11 cellular contexts compared by ENCODE assay signal in the genomic region with DNA sequence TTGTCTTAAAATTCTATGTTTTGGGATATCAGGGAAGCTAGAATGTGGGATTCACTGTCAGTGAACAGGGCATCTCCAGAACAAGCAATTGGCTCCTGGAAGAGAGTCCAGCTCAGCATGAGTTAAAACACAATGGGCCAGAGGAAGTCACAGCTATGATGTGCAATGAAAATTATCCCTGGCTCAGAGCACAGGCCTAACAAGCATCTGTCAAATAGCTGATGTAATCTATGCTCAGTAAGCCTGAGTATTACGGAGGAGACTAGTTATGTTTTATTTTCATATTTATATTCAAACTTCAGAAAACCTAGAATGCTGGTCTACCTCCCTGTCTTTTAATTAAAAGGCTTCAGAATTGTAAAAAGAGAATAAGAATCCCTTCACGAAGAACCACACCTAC.
"Had no signal": no experiment of that assay in that cellular context is flagged by ENCODE, and none has a peak within 500 bp of the region (broad histone marks: within the 10 kb centered on the region; RNA-seq: fewer than 3 reads in every experiment).

No MANE protein-coding gene starts in this region.

- H3K27me3 ChIP-seq: adrenal gland, brain microvascular endothelial cell, vagina had no signal

- H3K9me3 ChIP-seq: adrenal gland, vagina had no signal

- DNase-seq: activated naive CD4-positive, alpha-beta T cell treated with anti-CD3 and anti-CD28 coated beads, Interleukin-2, amount 50 U/mL, for 16 hours; adrenal gland; effector CD4-positive, alpha-beta T cell; left ventricle myocardium superior; mesendoderm; stimulated activated CD4-positive, alpha-beta T cell treated with anti-CD3 and anti-CD28 coated beads, Interleukin-15, amount 100 ng/mL, for 24 hours; stimulated activated CD4-positive, alpha-beta T cell treated with anti-CD3 and anti-CD28 coated beads, Interleukin-4, amount 100 ng/mL, for 4 hours had no signal

- H3K27ac Mint-ChIP-seq: activated T-helper 2 cell treated with anti-CD3 and anti-CD28 coated beads, Interferon-gamma antibody, Interleukin-2, Interleukin-4, amounts not matched to agents 10 μg/mL and 5 μg/mL and 100 μg/mL, durations not matched to agents 14 hours and 24 hours and 36 hours had no signal

- ATAC-seq: activated CD4-positive, CD25-positive, alpha-beta regulatory T cell treated with anti-CD3 and anti-CD28 coated beads, Interleukin-2, amount 50 U/mL, for 24 hours; left ventricle myocardium superior had no signal

- H3K27ac ChIP-seq: adrenal gland, brain microvascular endothelial cell, vagina had no signal

- H3K4me3 ChIP-seq: adrenal gland, vagina had no signal

- H3K9me3 Mint-ChIP-seq: activated T-helper 2 cell treated with anti-CD3 and anti-CD28 coated beads, Interferon-gamma antibody, Interleukin-2, Interleukin-4, amounts not matched to agents 10 μg/mL and 5 μg/mL and 100 μg/mL, durations not matched to agents 14 hours and 24 hours and 36 hours had no signal

- H3K4me1 ChIP-seq: adrenal gland, vagina had no signal
